In genomic region chr11:2280208-2280607, GRCh38 we compare ENCODE assay signal across 9 cellular contexts. TPM values are rescaled to one million over a fixed set of nuclear protein-coding genes. Genes with fewer than 3 reads are reported as not detected.
"Had no signal": no experiment of that assay in that cellular context is flagged by ENCODE, and none has a peak within 500 bp of the region (broad histone marks: within the 10 kb centered on the region; RNA-seq: fewer than 3 reads in every experiment).

No MANE protein-coding gene starts in this region.

- H3K27ac ChIP-seq: HL-60, KMS-11 had no signal

- DNase-seq: IMR-90, KBM-7, KG1 had no signal

- FAIRE-seq: HepG2, HTR-8/SVneo, K562 had no signal

- H3K4me3 ChIP-seq: K562 had no signal

RNA-seq across cellular contexts. Expression of gene ASCL2, which starts 9.8 kb away (rescaled TPM):
- total RNA-seq: HT1080, IMR-90 had no signal

RNA-seq across cellular contexts. Expression of gene C11orf21, which starts 21.5 kb away (rescaled TPM):
- total RNA-seq: HepG2, IMR-90 had no signal

RNA-seq across cellular contexts. Expression of gene TSPAN32, which starts 21.6 kb away (rescaled TPM):
- total RNA-seq: IMR-90 had no signal
